Comparison of ENCODE assay signal across 15 cellular contexts in genomic region chr9:129451089-129451656, GRCh38.
A peak's percentile ranks its signal among the peaks of the same experiment; 100 is the strongest.
DNase-seq lines count a peak whose midpoint lies in the region; ATAC-seq and TF ChIP-seq lines count a peak whose summit lies in the region.
"Had no signal": no experiment of that assay in that cellular context is flagged by ENCODE, and none has a peak within 500 bp of the region (broad histone marks: within the 10 kb centered on the region; RNA-seq: fewer than 3 reads in every experiment).

No MANE protein-coding gene starts in this region.

- H3K27ac ChIP-seq in breast epithelium (peak overlapping the region; percentile 86 to 95), right cardiac atrium (ENCODE audit: low read length) (peak overlapping the region; percentile 74), rectal smooth muscle tissue (ENCODE audit: low read depth, low read length) (peak overlapping the region; percentile 21)
- H3K27ac ChIP-seq: neutrophil had no signal

- no peak overlapping the region for H3K9ac ChIP-seq in rectal smooth muscle tissue (ENCODE audit: low read length)

- TF ChIP-seq CTCF in breast epithelium (IDR thresholded peaks at IDR 0.05) (no peak), MCF 10A (IDR thresholded peaks at IDR 0.05; ENCODE audit: unreplicated experiment) (no peak)

- no TSS peak for BruUV-seq in MCF 10A (replicated peaks; lab: Mats Ljungman, UMichigan)

- DNase-seq in breast epithelium (ENCODE audit: low spot score in 2 of 2) (no peak), MCF 10A (ENCODE audit: unreplicated experiment) (no peak), right cardiac atrium (peak; percentile 39 to 80 (median 78)), AG20443 (ENCODE audit: low spot score) (no peak), NCI-H187 treated with DMSO at 0.1 percent for 48 hours (lab: John Stamatoyannopoulos, UW) (no peak)
- DNase-seq in stimulated activated CD4-positive, alpha-beta T cell treated with anti-CD3 and anti-CD28 coated beads, Interleukin-2, amount 100 ng/mL, for 48 hours: no peak
- DNase-seq: 8988T; activated CD4-positive, alpha-beta memory T cell treated with anti-CD3 and anti-CD28 coated beads, Interleukin-2, amount 10 ng/mL, durations not matched to agents 7 days and 5 days; activated naive CD4-positive, alpha-beta T cell treated with anti-CD3 and anti-CD28 coated beads, Interleukin-2, amount 50 U/mL, for 16 hours; NCI-H1092; NCI-H82; T-cell had no signal

- TF ChIP-seq POLR2A in breast epithelium (IDR thresholded peaks at IDR 0.05): no peak

- WGBS in right cardiac atrium: 33% methylated on average over 19 of the region's 19 CpGs

- CTCF ChIA-PET in MCF 10A (lab: Yijun Ruan, JAX): no interaction called here

- H3K4me3 Mint-ChIP-seq in MCF 10A (ENCODE audit: unreplicated experiment): no peak overlapping the region
- H3K4me3 Mint-ChIP-seq: activated CD4-positive, alpha-beta memory T cell treated with anti-CD3 and anti-CD28 coated beads, Interleukin-2, amount 10 ng/mL, durations not matched to agents 7 days and 5 days; T-cell had no signal

- no peaks in the 10 kb centered on the region for H3K9me3 Mint-ChIP-seq in MCF 10A (ENCODE audit: unreplicated experiment)
- H3K9me3 Mint-ChIP-seq: activated CD4-positive, alpha-beta memory T cell treated with anti-CD3 and anti-CD28 coated beads, Interleukin-2, amount 10 ng/mL, durations not matched to agents 7 days and 5 days; T-cell had no signal

- POLR2A ChIA-PET in MCF 10A (lab: Yijun Ruan, JAX): no interaction called here

- intact Hi-C loops in breast epithelium (cut with DNase I; ENCODE audit: low total_unique reads): no loop called here
- intact Hi-C loops in MCF 10A (cut with micrococcal nuclease): no loop called here
- intact Hi-C loops in right cardiac atrium (cut with DNase I): no loop called here

- H3K4me1 ChIP-seq in breast epithelium: peaks cover 0 to 11% of the 10 kb centered on the region in 2 donors
- H3K4me1 ChIP-seq in right cardiac atrium (ENCODE audit: control insufficient read depth, insufficient read depth, low read length): peaks cover 4% of the 10 kb centered on the region
- H3K4me1 ChIP-seq in rectal smooth muscle tissue (ENCODE audit: control insufficient read depth, insufficient read depth, low read length): peaks cover 3% of the 10 kb centered on the region

- H3K4me3 ChIP-seq in breast epithelium: peak overlapping the region in 1 of 3 donors; percentile 39
- H3K4me3 ChIP-seq in right cardiac atrium (ENCODE audit: low read length): no peak overlapping the region
- H3K4me3 ChIP-seq in rectal smooth muscle tissue (ENCODE audit: low read length): no peak overlapping the region

- H3K4me1 Mint-ChIP-seq in MCF 10A (ENCODE audit: insufficient read depth, unreplicated experiment): no peaks in the 10 kb centered on the region

- H3K9me3 ChIP-seq in breast epithelium (no peaks in the 10 kb centered on the region), right cardiac atrium (ENCODE audit: control insufficient read depth, low read length) (no peaks in the 10 kb centered on the region)
- H3K9me3 ChIP-seq: neutrophil had no signal

- no peaks in the 10 kb centered on the region for H3K36me3 ChIP-seq in breast epithelium
- no peaks in the 10 kb centered on the region for H3K36me3 ChIP-seq in rectal smooth muscle tissue (ENCODE audit: control insufficient read depth, insufficient read depth, low read length)
- H3K36me3 ChIP-seq: neutrophil had no signal

- no peak overlapping the region for H3K27ac Mint-ChIP-seq in MCF 10A (ENCODE audit: low read depth, unreplicated experiment)
- H3K27ac Mint-ChIP-seq: activated CD4-positive, alpha-beta memory T cell treated with anti-CD3 and anti-CD28 coated beads, Interleukin-2, amount 10 ng/mL, durations not matched to agents 7 days and 5 days; T-cell had no signal

- H3K36me3 Mint-ChIP-seq in MCF 10A (ENCODE audit: insufficient read depth, unreplicated experiment): no peaks in the 10 kb centered on the region
- H3K36me3 Mint-ChIP-seq: T-cell had no signal

- ATAC-seq in right cardiac atrium (peak; percentile 70 to 75), GM19023 (IDR thresholded peaks at IDR 0.05; ENCODE audit: unreplicated experiment) (no peak)
- ATAC-seq: T-cell had no signal

- no peaks in the 10 kb centered on the region for H3K27me3 Mint-ChIP-seq in MCF 10A (ENCODE audit: insufficient read depth, unreplicated experiment)

- H3K27me3 ChIP-seq in breast epithelium (no peaks in the 10 kb centered on the region), right cardiac atrium (ENCODE audit: control insufficient read depth, insufficient read depth) (no peaks in the 10 kb centered on the region), rectal smooth muscle tissue (ENCODE audit: control insufficient read depth, insufficient read depth, low read length) (no peaks in the 10 kb centered on the region)
- H3K27me3 ChIP-seq: neutrophil had no signal

Comparison
In these comparisons a context has a peak if more than half of its experiments do, and no peak if none do; other contexts are left out.
1. DNase-seq: peak in right cardiac atrium (3 of 3); none in breast epithelium (0 of 2), MCF 10A (single experiment), AG20443 (single experiment), NCI-H187 treated with DMSO at 0.1 percent for 48 hours (single experiment) and stimulated activated CD4-positive, alpha-beta T cell treated with anti-CD3 and anti-CD28 coated beads, Interleukin-2, amount 100 ng/mL, for 48 hours (0 of 2).
2. H3K27ac ChIP-seq: peak in every context shown above with its lines; median percentile 90 in breast epithelium; 74 in right cardiac atrium; 21 in rectal smooth muscle tissue.